In the genomic region with DNA sequence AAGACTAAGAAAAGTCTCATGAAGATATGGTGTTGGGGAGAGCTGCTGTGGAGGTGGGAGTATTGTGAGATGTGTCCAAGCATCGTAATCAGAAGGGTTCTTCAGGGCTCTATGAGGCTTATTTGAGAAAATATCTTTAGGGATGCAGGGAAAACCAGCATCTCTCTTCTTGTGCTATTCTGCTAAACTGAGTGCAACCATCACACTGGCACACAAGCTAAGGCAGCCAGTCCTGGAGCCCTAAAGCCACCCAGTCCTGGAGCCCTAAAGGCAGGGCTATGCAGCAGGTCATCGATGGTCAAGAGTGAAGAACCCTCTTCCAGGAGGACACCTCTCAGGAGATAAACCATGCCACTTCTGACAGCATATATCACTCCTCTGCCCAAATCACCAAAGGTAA, we compare ENCODE assay signal across 29 cellular contexts.
"Had no signal": no experiment of that assay in that cellular context is flagged by ENCODE, and none has a peak within 500 bp of the region (broad histone marks: within the 10 kb centered on the region; RNA-seq: fewer than 3 reads in every experiment).

No MANE protein-coding gene starts in this region.

- DNase-seq: colonic mucosa; cortex of kidney; dermis blood vessel endothelial cell; dorsolateral prefrontal cortex; effector CD4-positive, alpha-beta T cell; effector CD8-positive, alpha-beta T cell; effector memory CD4-positive, alpha-beta T cell; effector memory CD8-positive, alpha-beta T cell; endodermal cell; erythroblast; esophagus squamous epithelium; foreskin fibroblast; foreskin keratinocyte; foreskin melanocyte; gastrocnemius medialis; glutamatergic neuron; head of caudate nucleus; heart left ventricle; heart right ventricle had no signal

- ATAC-seq: effector memory CD8-positive, alpha-beta T cell; esophagus mucosa; foreskin keratinocyte; gastrocnemius medialis; gastroesophageal sphincter; heart left ventricle; heart right ventricle had no signal

- H3K27me3 ChIP-seq: colonic mucosa, dorsolateral prefrontal cortex, esophagus muscularis mucosa, esophagus squamous epithelium, foreskin keratinocyte, gastrocnemius medialis, gastroesophageal sphincter, heart left ventricle, heart right ventricle, hepatocyte had no signal

- H3K27ac ChIP-seq: colonic mucosa, coronary artery, dorsolateral prefrontal cortex, epithelial cell of prostate, esophagus muscularis mucosa, esophagus squamous epithelium, foreskin keratinocyte, gastrocnemius medialis, gastroesophageal sphincter, heart left ventricle, heart right ventricle, hepatocyte had no signal

- H3K9me3 ChIP-seq: colonic mucosa, gastrocnemius medialis had no signal

- H2AFZ ChIP-seq: hepatocyte had no signal

- H3K4me1 ChIP-seq: colonic mucosa, esophagus muscularis mucosa, esophagus squamous epithelium, foreskin keratinocyte, gastrocnemius medialis, gastroesophageal sphincter, heart left ventricle, heart right ventricle had no signal

- H3K4me3 ChIP-seq: colonic mucosa, coronary artery, dorsolateral prefrontal cortex, esophagus muscularis mucosa, esophagus squamous epithelium, gastrocnemius medialis, gastroesophageal sphincter, heart left ventricle, heart right ventricle, hepatocyte had no signal

- H3K36me3 ChIP-seq: colonic mucosa, esophagus muscularis mucosa, esophagus squamous epithelium, gastrocnemius medialis, gastroesophageal sphincter, heart left ventricle, heart right ventricle had no signal

- H3K79me2 ChIP-seq: hepatocyte had no signal

- H3K4me2 ChIP-seq: hepatocyte had no signal

- FAIRE-seq: colon, endometrium, endothelial cell of umbilical vein, frontal cortex had no signal
